Comparison of ENCODE assay signal across 19 cellular contexts in genomic region chr6:94045473-94045872, GRCh38.
DNase-seq lines count a peak whose midpoint lies in the region; ATAC-seq and TF ChIP-seq lines count a peak whose summit lies in the region.
"Had no signal": no experiment of that assay in that cellular context is flagged by ENCODE, and none has a peak within 500 bp of the region (broad histone marks: within the 10 kb centered on the region; RNA-seq: fewer than 3 reads in every experiment).

No MANE protein-coding gene starts in this region.

- no peaks in the 10 kb centered on the region for H3K4me1 Mint-ChIP-seq in CD8-positive, alpha-beta T cell (ENCODE audit: low read depth)
- H3K4me1 Mint-ChIP-seq: activated naive CD8-positive, alpha-beta T cell treated with anti-CD3 and anti-CD28 coated beads for 36 hours had no signal

- TF ChIP-seq CTCF in epithelial cell of proximal tubule (conservative IDR thresholded peaks at IDR 0.05; ENCODE audit: low read depth, low read length): no peak
- no peak for TF ChIP-seq CTCF in CD8-positive, alpha-beta T cell (IDR thresholded peaks at IDR 0.05)
- no peak for TF ChIP-seq CTCF in GM10266 (IDR thresholded peaks at IDR 0.05; ENCODE audit: control insufficient read depth, insufficient read depth, low read depth, missing control alignments)

- DNase-seq in HAP-1 (ENCODE audit: low spot score in 2 of 2) (peak; percentile 40 to 43), NCI-H2227 treated with DMSO at 0.1 percent for 48 hours (lab: John Stamatoyannopoulos, UW) (peak; percentile 94), epithelial cell of proximal tubule (ENCODE audit: low read depth) (peak; percentile 41), neuronal stem cell (ENCODE audit: low spot score) (peak; percentile 82), KG1 (lab: John Stamatoyannopoulos, UW) (no peak), GM10266 (ENCODE audit: extremely low spot score) (no peak)
- DNase-seq in CD8-positive, alpha-beta T cell: no peak
- DNase-seq: activated CD8-positive, alpha-beta memory T cell treated with anti-CD3 and anti-CD28 coated beads for 24 hours; activated naive CD8-positive, alpha-beta T cell treated with anti-CD3 and anti-CD28 coated beads for 36 hours; gastrocnemius medialis; NCI-H1436 treated with DMSO at 0.1 percent for 48 hours; NCI-H526; PC-3; stimulated activated CD4-positive, alpha-beta T cell treated with anti-CD3 and anti-CD28 coated beads, Interleukin-2, amount 100 ng/mL, for 48 hours had no signal

- H3K4ac ChIP-seq in neuronal stem cell (ENCODE audit: low read length): no peak overlapping the region

- no peak overlapping the region for H3K14ac ChIP-seq in neuronal stem cell (ENCODE audit: low read length)

- H2BK15ac ChIP-seq in neuronal stem cell (ENCODE audit: low read length): no peak overlapping the region

- intact Hi-C loops in CD8-positive, alpha-beta T cell (cut with DNase I, micrococcal nuclease): no loop called here

- no peak overlapping the region for H2BK120ac ChIP-seq in neuronal stem cell (ENCODE audit: low read depth, low read length)

- H3K4me3 ChIP-seq in HAP-1 (no peak overlapping the region), epithelial cell of proximal tubule (ENCODE audit: low read depth, low read length) (peak overlapping the region; percentile 9), neuronal stem cell (ENCODE audit: low read length in 2 of 2) (no peak overlapping the region)
- H3K4me3 ChIP-seq in CD8-positive, alpha-beta T cell (ENCODE audit: low read depth, low read length): no peak overlapping the region
- H3K4me3 ChIP-seq: gastrocnemius medialis, vagina had no signal

- H3K36me3 ChIP-seq in HAP-1 (replicated peaks): no peaks in the 10 kb centered on the region
- H3K36me3 ChIP-seq in neuronal stem cell (replicated peaks in 1 of 2; ENCODE audit: control insufficient read depth in 2 of 2, insufficient read depth in 2 of 2, low read length in 2 of 2): no peaks in the 10 kb centered on the region
- no peaks in the 10 kb centered on the region for H3K36me3 ChIP-seq in CD8-positive, alpha-beta T cell (ENCODE audit: insufficient read depth, low read length)
- H3K36me3 ChIP-seq: gastrocnemius medialis, vagina had no signal

- in situ Hi-C loops in HAP-1 (cut with MboI; ENCODE audit: low sequenced_read_pairs): no loop called here

- CTCF ChIA-PET in CD8-positive, alpha-beta T cell (lab: Charles Lee): no interaction called here

- no peaks in the 10 kb centered on the region for H3K27me3 Mint-ChIP-seq in CD8-positive, alpha-beta T cell (ENCODE audit: low read depth)
- H3K27me3 Mint-ChIP-seq: activated naive CD8-positive, alpha-beta T cell treated with anti-CD3 and anti-CD28 coated beads for 36 hours; dendritic cell treated with granulocyte-macrophage colony-stimulating factor and Interleukin-4, amounts not matched to agents 40 ng/mL and 50 ng/mL, for 4 days had no signal

- H3K23ac ChIP-seq in neuronal stem cell (ENCODE audit: low read depth, low read length, poor library complexity): no peak overlapping the region

- H3K27ac Mint-ChIP-seq in CD8-positive, alpha-beta T cell: no peak overlapping the region
- H3K27ac Mint-ChIP-seq: activated naive CD8-positive, alpha-beta T cell treated with anti-CD3 and anti-CD28 coated beads for 36 hours; dendritic cell treated with granulocyte-macrophage colony-stimulating factor and Interleukin-4, amounts not matched to agents 40 ng/mL and 50 ng/mL, for 4 days had no signal

- H3K4me1 ChIP-seq in HAP-1 (peaks cover 9% of the 10 kb centered on the region), neuronal stem cell (ENCODE audit: control insufficient read depth in 2 of 2, insufficient read depth in 1 of 2, low read depth in 1 of 2, low read length in 2 of 2) (peaks cover 7 to 21% of the 10 kb centered on the region in 2 donors)
- no peaks in the 10 kb centered on the region for H3K4me1 ChIP-seq in CD8-positive, alpha-beta T cell (ENCODE audit: insufficient read depth, low read length)
- H3K4me1 ChIP-seq: gastrocnemius medialis, vagina had no signal

- H2AK5ac ChIP-seq in neuronal stem cell (ENCODE audit: low read depth, low read length): no peak overlapping the region

- H4K8ac ChIP-seq in neuronal stem cell (ENCODE audit: low read depth, low read length): no peak overlapping the region

- H2BK5ac ChIP-seq in neuronal stem cell (ENCODE audit: low read length): no peak overlapping the region

- no peak overlapping the region for H3K9ac ChIP-seq in neuronal stem cell (ENCODE audit: low read depth, low read length, poor library complexity)

- peaks cover 13% of the 10 kb centered on the region for H3K9me3 Mint-ChIP-seq in CD8-positive, alpha-beta T cell
- H3K9me3 Mint-ChIP-seq: dendritic cell treated with granulocyte-macrophage colony-stimulating factor and Interleukin-4, amounts not matched to agents 40 ng/mL and 50 ng/mL, for 4 days had no signal

- H3K36me3 Mint-ChIP-seq in CD8-positive, alpha-beta T cell: no peaks in the 10 kb centered on the region
- H3K36me3 Mint-ChIP-seq: activated naive CD8-positive, alpha-beta T cell treated with anti-CD3 and anti-CD28 coated beads for 36 hours had no signal

- no peak overlapping the region for H3K4me2 ChIP-seq in neuronal stem cell (ENCODE audit: insufficient read depth, low read length, poor library complexity, severe bottlenecking)

- no peaks in the 10 kb centered on the region for H3K79me1 ChIP-seq in neuronal stem cell (ENCODE audit: low read depth, low read length)

- no peak overlapping the region for H2AFZ ChIP-seq in neuronal stem cell (ENCODE audit: low read length)

- H3K27ac ChIP-seq in neuronal stem cell (replicated peaks; ENCODE audit: low read length): peak overlapping the region; percentile 71
- H3K27ac ChIP-seq in CD8-positive, alpha-beta T cell (ENCODE audit: low read depth, low read length): no peak overlapping the region
- H3K27ac ChIP-seq: epithelial cell of prostate, gastrocnemius medialis, vagina had no signal

- POLR2A ChIA-PET in CD8-positive, alpha-beta T cell (lab: Charles Lee): no interaction called here

- H3K27me3 ChIP-seq in HAP-1 (ENCODE audit: low read depth) (no peaks in the 10 kb centered on the region), neuronal stem cell (ENCODE audit: control insufficient read depth in 3 of 3, insufficient read depth in 3 of 3, low read depth in 1 of 3, low read length in 3 of 3) (peaks cover 0 to 54% (median 0%) of the 10 kb centered on the region in 3 experiments)
- no peaks in the 10 kb centered on the region for H3K27me3 ChIP-seq in CD8-positive, alpha-beta T cell (ENCODE audit: insufficient read depth, low read length)
- H3K27me3 ChIP-seq: gastrocnemius medialis, vagina had no signal

- no peak overlapping the region for H3K4me3 Mint-ChIP-seq in CD8-positive, alpha-beta T cell
- H3K4me3 Mint-ChIP-seq: activated naive CD8-positive, alpha-beta T cell treated with anti-CD3 and anti-CD28 coated beads for 36 hours; dendritic cell treated with granulocyte-macrophage colony-stimulating factor and Interleukin-4, amounts not matched to agents 40 ng/mL and 50 ng/mL, for 4 days had no signal

- H2BK12ac ChIP-seq in neuronal stem cell (ENCODE audit: low read length): no peak overlapping the region

- H3K18ac ChIP-seq in neuronal stem cell (ENCODE audit: low read length): no peak overlapping the region

- H3K9me3 ChIP-seq in HAP-1 (no peaks in the 10 kb centered on the region), neuronal stem cell (replicated peaks in 1 of 2; ENCODE audit: control insufficient read depth in 2 of 2, insufficient read depth in 1 of 2, low read depth in 1 of 2, low read length in 2 of 2) (no peaks in the 10 kb centered on the region)
- no peaks in the 10 kb centered on the region for H3K9me3 ChIP-seq in CD8-positive, alpha-beta T cell (ENCODE audit: low read length)
- H3K9me3 ChIP-seq: gastrocnemius medialis, vagina had no signal

- H4K91ac ChIP-seq in neuronal stem cell (ENCODE audit: low read depth, low read length, poor library complexity): no peak overlapping the region

- no peak for ATAC-seq in CD8-positive, alpha-beta T cell
- no peak for ATAC-seq in HG03108 (IDR thresholded peaks at IDR 0.05; ENCODE audit: unreplicated experiment)
- ATAC-seq: gastrocnemius medialis, HCT116, PC-3 had no signal

- WGBS in neuronal stem cell (ENCODE audit: extremely low coverage in 2 of 2, insufficient read length in 2 of 2, insufficient replicate concordance in 1 of 2), 2 donors: no CpG with 5 or more reads among the region's 6 CpGs

Comparison
In these comparisons a context has a peak if more than half of its experiments do, and no peak if none do; other contexts are left out.
1. DNase-seq: peak in HAP-1 (2 of 2), NCI-H2227 treated with DMSO at 0.1 percent for 48 hours (single experiment), epithelial cell of proximal tubule (single experiment) and neuronal stem cell (single experiment); none in CD8-positive, alpha-beta T cell (0 of 7), KG1 (single experiment) and GM10266 (single experiment).